ENCODE assay signal across 15 cellular contexts in genomic region chr7:155652156-155653124, GRCh38. TPM values are rescaled to one million over a fixed set of nuclear protein-coding genes. Genes with fewer than 3 reads are reported as not detected.
A peak's percentile ranks its signal among the peaks of the same experiment; 100 is the strongest.
DNase-seq lines count a peak whose midpoint lies in the region; ATAC-seq, FAIRE-seq and TF ChIP-seq lines count a peak whose summit lies in the region.
"Had no signal": no experiment of that assay in that cellular context is flagged by ENCODE, and none has a peak within 500 bp of the region (broad histone marks: within the 10 kb centered on the region; RNA-seq: fewer than 3 reads in every experiment).

No MANE protein-coding gene starts in this region.

- H3K4me2 ChIP-seq in GM23248 (ENCODE audit: unreplicated experiment) (no peak overlapping the region), HepG2 (ENCODE audit: low read depth, low read length) (peak overlapping the region; percentile 68)

- peaks cover 11% of the 10 kb centered on the region; the same call in 1 of the 2 replicates for H3K36me3 ChIP-seq in GM23248 (ENCODE audit: low read depth)
- H3K36me3 ChIP-seq in brain microvascular endothelial cell (replicated peaks): peaks cover 2% of the 10 kb centered on the region
- H3K36me3 ChIP-seq in HepG2 (replicated peaks in 1 of 2; ENCODE audit: control insufficient read depth in 1 of 2, insufficient read depth in 2 of 2, low read length in 2 of 2): peaks cover under 1 to 4% of the 10 kb centered on the region in 2 experiments

- H3K27ac ChIP-seq in GM23248 (peak overlapping the region; percentile 73), brain microvascular endothelial cell (peak overlapping the region; percentile 9), HepG2 (ENCODE audit: extremely low read length, insufficient read depth, low read length) (peak overlapping the region; percentile 10)
- H3K27ac ChIP-seq: tibial nerve had no signal

- H3K4me3 Mint-ChIP-seq in CD14-positive monocyte: no peak overlapping the region

- ATAC-seq in HepG2 (peak; percentile 63), HG03175 (IDR thresholded peaks at IDR 0.05; ENCODE audit: unreplicated experiment) (no peak), GM21390 (IDR thresholded peaks at IDR 0.05; ENCODE audit: unreplicated experiment) (no peak)
- ATAC-seq: gastrocnemius medialis had no signal

- DNase-seq in CD14-positive monocyte (ENCODE audit: low spot score) (no peak), GM23248 (peak; percentile 61), brain microvascular endothelial cell (no peak), HepG2 (ENCODE audit: low spot score) (no peak), T-helper 9 cell (no peak)
- no peak for DNase-seq in NK-92 treated with Interleukin-12 subunit alpha and Interleukin-12 subunit beta, amount 100 ng/mL, for 24 hours (lab: John Stamatoyannopoulos, UW)
- DNase-seq: activated CD4-positive, CD25-positive, alpha-beta regulatory T cell; BE2C; gastrocnemius medialis; NCI-H1105 treated with DMSO at 0.1 percent for 48 hours; retina had no signal

- peaks cover 21 to 26% of the 10 kb centered on the region in 2 donors for H3K36me3 Mint-ChIP-seq in CD14-positive monocyte

- no peaks in the 10 kb centered on the region for H3K27me3 ChIP-seq in GM23248 (replicated peaks; ENCODE audit: insufficient read depth)
- no peaks in the 10 kb centered on the region for H3K27me3 ChIP-seq in brain microvascular endothelial cell (replicated peaks)
- no peaks in the 10 kb centered on the region for H3K27me3 ChIP-seq in HepG2 (ENCODE audit: control insufficient read depth in 1 of 2, insufficient read depth in 2 of 2, low read length in 2 of 2)
- H3K27me3 ChIP-seq: BE2C, gastrocnemius medialis, tibial nerve had no signal

- H3K9me2 ChIP-seq in GM23248 (ENCODE audit: insufficient read depth): no peaks in the 10 kb centered on the region

- WGBS in GM23248 (ENCODE audit: low coverage in 1 of 2, low lambda C conversion rate in 2 of 2, missing lambda C conversion rate in 2 of 2), 2 experiments: 81% methylated on average over 6 of the region's 6 CpGs
- WGBS in HepG2 (ENCODE audit: low lambda C conversion rate): 37% methylated on average over 6 of the region's 6 CpGs

- intact Hi-C loops in CD14-positive monocyte (cut with micrococcal nuclease) (loop anchor here in 1 of 2 donors (5.0 kb wide), 1 partner anchor 1300 kb away; no protein-coding TSS in a partner anchor), HepG2 (cut with micrococcal nuclease; ENCODE audit: unreplicated experiment) (no loop called here)

- TF ChIP-seq EP300 in HepG2 (IDR thresholded peaks at IDR 0.05; ENCODE audit: low read depth in 2 of 2, low read length in 2 of 2) (no peak), HepG2 (CRISPR knock-in tag; IDR thresholded peaks at IDR 0.05; ENCODE audit: borderline replicate concordance) (no peak)

- peaks cover 43% of the 10 kb centered on the region for H3K4me1 Mint-ChIP-seq in CD14-positive monocyte

- no peak overlapping the region for H3K4me3 ChIP-seq in GM23248
- H3K4me3 ChIP-seq in brain microvascular endothelial cell (ENCODE audit: low read depth, low read length): no peak overlapping the region
- H3K4me3 ChIP-seq in HepG2 (replicated peaks in 1 of 3; ENCODE audit: insufficient read depth in 1 of 3, low read depth in 2 of 3, low read length in 3 of 3): peak overlapping the region in 2 of 3 experiments; percentile 2 to 5; a peak in 2 of 6 replicates
- H3K4me3 ChIP-seq: gastrocnemius medialis, tibial nerve had no signal

- BruUV-seq in HepG2 (replicated peaks; lab: Mats Ljungman, UMichigan): no TSS peak

- in situ Hi-C loops in GM23248 (cut with MboI): no loop called here
- in situ Hi-C loops in brain microvascular endothelial cell (cut with HindIII; ENCODE audit: low pct_ligation_motif_present, low sequenced_read_pairs): no loop called here
- in situ Hi-C loops in HepG2 (cut with HindIII; ENCODE audit: extremely low pct_ligation_motif_present, low pct_unique_long_range_greater_than_20kb): no loop called here

- H3K9ac ChIP-seq in GM23248: no peak overlapping the region
- no peak overlapping the region for H3K9ac ChIP-seq in HepG2 (ENCODE audit: insufficient read depth, low read depth, low read length)

- TF ChIP-seq POLR2A in HepG2 (IDR thresholded peaks at IDR 0.05; ENCODE audit: insufficient read depth in 1 of 2, low read depth in 2 of 2, low read length in 2 of 2): no peak

- POLR2A ChIA-PET in HepG2 (lab: Yijun Ruan, JAX): interaction anchor here (0.8 to 1.8 kb wide), 2 partner anchors 8 to 34 kb away, joined by 3 to 7 read pairs; partner anchors contain the start of gene RBM33

- H3K27me3 Mint-ChIP-seq in CD14-positive monocyte (ENCODE audit: low read depth in 3 of 3): no peaks in the 10 kb centered on the region

- H3K79me2 ChIP-seq in GM23248 (ENCODE audit: insufficient read depth) (peaks cover 100% of the 10 kb centered on the region), HepG2 (ENCODE audit: insufficient read depth, low read length) (peaks cover 100% of the 10 kb centered on the region)

- peaks cover 17% of the 10 kb centered on the region for H3K4me1 ChIP-seq in GM23248 (ENCODE audit: insufficient read depth)
- peaks cover 84% of the 10 kb centered on the region for H3K4me1 ChIP-seq in HepG2 (ENCODE audit: insufficient read depth, low read length)
- H3K4me1 ChIP-seq: BE2C had no signal

- H3F3A ChIP-seq in GM23248 (ENCODE audit: insufficient read depth): peaks cover 31% of the 10 kb centered on the region

- H2AFZ ChIP-seq in GM23248 (no peak overlapping the region), HepG2 (ENCODE audit: low read length) (no peak overlapping the region)

- H3K9me3 ChIP-seq in GM23248 (ENCODE audit: low read depth) (no peaks in the 10 kb centered on the region), HepG2 (ENCODE audit: low read length) (peaks cover 10% of the 10 kb centered on the region; the same call in 1 of the 2 replicates)
- H3K9me3 ChIP-seq: BE2C had no signal

- peak overlapping the region in 4 of 7 donors; percentile 17 to 89 (median 68) for H3K27ac Mint-ChIP-seq in CD14-positive monocyte

- TF ChIP-seq RAD21 in HepG2 (CRISPR knock-in tag; IDR thresholded peaks at IDR 0.05): no peak

- H4K20me1 ChIP-seq in GM23248 (ENCODE audit: insufficient read depth): peaks cover 39% of the 10 kb centered on the region
- H4K20me1 ChIP-seq in HepG2 (ENCODE audit: insufficient read depth, low read length): peaks cover 86% of the 10 kb centered on the region

- no peak for FAIRE-seq in HepG2 (lab: Jason Lieb, UNC)
- FAIRE-seq: islet of Langerhans had no signal

- no peak for TF ChIP-seq CTCF in CD14-positive monocyte (IDR thresholded peaks at IDR 0.05)
- no peak for TF ChIP-seq CTCF in brain microvascular endothelial cell (IDR thresholded peaks at IDR 0.05; ENCODE audit: low read depth, low read length, missing control alignments)
- TF ChIP-seq CTCF in HepG2 (CRISPR knock-in tag; IDR thresholded peaks at IDR 0.05): no peak

- H3K9me3 Mint-ChIP-seq in CD14-positive monocyte: peaks cover 3 to 17% (median 9%) of the 10 kb centered on the region in 7 donors

- CTCF ChIA-PET in HepG2 (lab: Yijun Ruan, JAX; ENCODE audit: low intra/inter-chr PET ratio, low total read pairs): no interaction called here

TF ChIP-seq in HepG2, 621 proteins besides CTCF, POLR2A, EP300 and RAD21 (continues in another document):
- TF ChIP-seq CSRNP2 (CRISPR knock-in tag; conservative IDR thresholded peaks at IDR 0.05; ENCODE audit: low read depth): no peak
- peak; percentile 11; the same call in 1 of the 2 replicates for TF ChIP-seq NR2F6 (IDR thresholded peaks at IDR 0.05)
- no peak for TF ChIP-seq NR2F6 (CRISPR knock-in tag; IDR thresholded peaks at IDR 0.05)
- TF ChIP-seq RXRB (CRISPR knock-in tag; IDR thresholded peaks at IDR 0.05; ENCODE audit: borderline replicate concordance): peak; percentile 76

RNA-seq across cellular contexts. Expression of gene RBM33, which starts 8.0 kb away (rescaled TPM):
- polyA plus RNA-seq in CD14-positive monocyte (10 to 100 TPM; 15.0 to 22.2 TPM), GM23248 (2016; fragmentation: Nextera tagmentation; extraction: Ambion mirVana) (33.2 and 36.0 TPM in 2 replicates), HepG2 (2011; rRNA removed) (12.4 TPM in 2 replicates)
- 9.5 and 10.5 TPM in 2 replicates for total RNA-seq in GM23248 (2014; rRNA removed; shearing (Covaris generic))
- total RNA-seq in HepG2 (2016; rRNA removed; fragmentation: Illumina TruSeq; extraction: Trizol): 22.3 and 28.9 TPM in 2 replicates
- 316 and 350 TPM in 2 replicates for total RNA-seq in HepG2 (2016; cell fraction: cytosol; rRNA removed; fragmentation: Illumina TruSeq; extraction: Trizol; ENCODE audit: low read depth)
- total RNA-seq in HepG2 (2016; cell fraction: insoluble cytoplasmic fraction; rRNA removed; fragmentation: Illumina TruSeq; extraction: Trizol): 18.9 and 26.2 TPM in 2 replicates
- 57.6 and 59.9 TPM in 2 replicates for total RNA-seq in HepG2 (2016; cell fraction: membrane; rRNA removed; fragmentation: Illumina TruSeq; extraction: Trizol)
- total RNA-seq in HepG2 (2016; cell fraction: nucleus; rRNA removed; fragmentation: Illumina TruSeq; extraction: Trizol): 50.1 and 55.5 TPM in 2 replicates
- polyA plus RNA-seq in HepG2 (2011; cell fraction: cytosol; rRNA removed): 5.1 and 5.5 TPM in 2 replicates
- polyA plus RNA-seq in HepG2 (2011; cell fraction: nucleus; rRNA removed): 79.7 and 90.7 TPM in 2 replicates
- 26.4 and 28.0 TPM in 2 replicates for polyA plus RNA-seq in HepG2 (2012)
- 3.1 and 3.3 TPM in 2 replicates for polyA plus RNA-seq in HepG2 (2016; cell fraction: cytosol; fragmentation: Illumina TruSeq; extraction: Trizol; ENCODE audit: low read depth)
- polyA plus RNA-seq in HepG2 (2016; cell fraction: insoluble cytoplasmic fraction; fragmentation: Illumina TruSeq; extraction: Trizol; ENCODE audit: low read depth): 10.1 and 11.9 TPM in 2 replicates
- polyA plus RNA-seq in HepG2 (2016; cell fraction: membrane; fragmentation: Illumina TruSeq; extraction: Trizol; ENCODE audit: low read depth): 4.5 and 4.7 TPM in 2 replicates
- 38.9 and 41.2 TPM in 2 replicates for polyA plus RNA-seq in HepG2 (2016; cell fraction: nucleus; fragmentation: Illumina TruSeq; extraction: Trizol; ENCODE audit: insufficient read depth, low read depth)
- polyA minus RNA-seq in HepG2 (2011; rRNA and poly(A)+ RNA removed; ENCODE audit: low replicate concordance): 18.7 and 23.4 TPM in 2 replicates
- polyA minus RNA-seq in HepG2 (2011; cell fraction: cytosol; rRNA and poly(A)+ RNA removed): 21.6 and 23.1 TPM in 2 replicates
- polyA minus RNA-seq in HepG2 (2011; cell fraction: nucleus; rRNA and poly(A)+ RNA removed): 99.0 and 111 TPM in 2 replicates

Comparison
In these comparisons a context has a peak if more than half of its experiments do, and no peak if none do; other contexts are left out.
1. H3K27ac ChIP-seq: peak in every context shown above with its lines; median percentile 73 in GM23248; 10 in HepG2; 9 in brain microvascular endothelial cell.
2. H3K4me3 ChIP-seq: peak in HepG2 (2 of 3); none in GM23248 (single experiment) and brain microvascular endothelial cell (single experiment).